ENCODE assay signal across 8 cellular contexts in genomic region chr4:143184217-143184502, GRCh38. TPM values are rescaled to one million over a fixed set of nuclear protein-coding genes. Genes with fewer than 3 reads are reported as not detected.
DNase-seq lines count a peak whose midpoint lies in the region; ATAC-seq and TF ChIP-seq lines count a peak whose summit lies in the region.

No MANE protein-coding gene starts in this region.

- H3K4me1 Mint-ChIP-seq in neural crest cell = peaks cover 46% of the 10 kb centered on the region

- peaks cover 7% of the 10 kb centered on the region for H3K9me3 Mint-ChIP-seq in neural crest cell

- peaks cover 51% of the 10 kb centered on the region for H3K4me1 ChIP-seq in OCI-LY1 (ENCODE audit: insufficient read depth, low read length, severe bottlenecking)

- in situ Hi-C loops in KBM-7 (cut with MboI; ENCODE audit: low pct_unique_long_range_greater_than_20kb, low sequenced_read_pairs) = no loop called here

- H3K36me3 ChIP-seq in OCI-LY1 (ENCODE audit: insufficient read depth, low read length) = peaks cover 8% of the 10 kb centered on the region; the same call in 1 of the 2 replicates

- H3K9ac ChIP-seq in OCI-LY1 (ENCODE audit: low read length) = peak overlapping the region; percentile 93

- peaks cover 51% of the 10 kb centered on the region for H3K79me2 ChIP-seq in OCI-LY1 (ENCODE audit: insufficient read depth, low read length)

- DNase-seq in activated CD8-positive, alpha-beta memory T cell treated with anti-CD3 and anti-CD28 coated beads, Interleukin-2, amount 50 U/mL, for 1 hour (ENCODE audit: extremely low read depth) = peak; percentile 4
- DNase-seq in activated CD8-positive, alpha-beta memory T cell treated with anti-CD3 and anti-CD28 coated beads, Interleukin-2, amount 50 U/mL, for 48 hours = no peak
- DNase-seq in epithelial cell of esophagus (ENCODE audit: low read depth) (no peak), neural crest cell (ENCODE audit: low read depth, low spot score) (no peak), KBM-7 (no peak), H4 (ENCODE audit: low spot score) (no peak)

- H3K4me3 ChIP-seq in OCI-LY1 (ENCODE audit: low read depth, low read length, poor library complexity, severe bottlenecking) (peak overlapping the region; percentile 88), epithelial cell of esophagus (ENCODE audit: low read length) (peak overlapping the region; percentile 65)

- TF ChIP-seq CTCF in OCI-LY1 (IDR thresholded peaks at IDR 0.05; ENCODE audit: low read length) (no peak), epithelial cell of esophagus (IDR thresholded peaks at IDR 0.05; ENCODE audit: insufficient read depth, low read depth, low read length, missing control alignments) (no peak), neural crest cell (conservative IDR thresholded peaks at IDR 0.05) (no peak)

- ATAC-seq in HG02884 (IDR thresholded peaks at IDR 0.05; ENCODE audit: unreplicated experiment) = peak; percentile 28

- no peak overlapping the region for H2AFZ ChIP-seq in OCI-LY1 (ENCODE audit: low read length)

- H3K4me3 Mint-ChIP-seq in neural crest cell = peak overlapping the region; percentile 93

- H3K4me2 ChIP-seq in OCI-LY1 (ENCODE audit: low read length) = peak overlapping the region; percentile 93

- no peaks in the 10 kb centered on the region for H3K27me3 Mint-ChIP-seq in neural crest cell (ENCODE audit: low read depth)

- no peaks in the 10 kb centered on the region for H3K9me2 ChIP-seq in OCI-LY1 (ENCODE audit: low read depth, low read length)

- no peaks in the 10 kb centered on the region for H3K9me3 ChIP-seq in OCI-LY1 (ENCODE audit: low read length)

- no peaks in the 10 kb centered on the region for H3F3A ChIP-seq in OCI-LY1 (ENCODE audit: insufficient read depth, low read length)

- peaks cover 12% of the 10 kb centered on the region for H3K36me3 Mint-ChIP-seq in neural crest cell (ENCODE audit: low read depth)

- H3K27me3 ChIP-seq in OCI-LY1 (ENCODE audit: insufficient read depth, low read length) = no peaks in the 10 kb centered on the region

- H4K20me1 ChIP-seq in OCI-LY1 (ENCODE audit: insufficient read depth, low read length) = no peaks in the 10 kb centered on the region

- peak overlapping the region; percentile 99 for H3K27ac Mint-ChIP-seq in neural crest cell (ENCODE audit: unreplicated experiment)

- peak overlapping the region; percentile 61 for H3K27ac ChIP-seq in OCI-LY1 (ENCODE audit: low read depth, low read length, poor library complexity, severe bottlenecking)

RNA-seq across cellular contexts. Expression of gene USP38, which starts 0.6 kb away (rescaled TPM):
- 14.9 and 15.2 TPM in 2 replicates for total RNA-seq in neural crest cell
- total RNA-seq in H4 (2014; rRNA removed; shearing (Covaris generic)) = 7.8 and 12.7 TPM in 2 replicates
